In genomic region chrX:30308263-30309138, GRCh38 we compare ENCODE assay signal across 10 cellular contexts. TPM values are rescaled to one million over a fixed set of nuclear protein-coding genes. Genes with fewer than 3 reads are reported as not detected.
A peak's percentile ranks its signal among the peaks of the same experiment; 100 is the strongest.
DNase-seq lines count a peak whose midpoint lies in the region; ATAC-seq, FAIRE-seq and TF ChIP-seq lines count a peak whose summit lies in the region.
"Had no signal": no experiment of that assay in that cellular context is flagged by ENCODE, and none has a peak within 500 bp of the region (broad histone marks: within the 10 kb centered on the region; RNA-seq: fewer than 3 reads in every experiment).

No MANE protein-coding gene starts in this region.

- no peak for TF ChIP-seq POLR2A in transverse colon (IDR thresholded peaks at IDR 0.05)

- H3K4me1 Mint-ChIP-seq in mesothelial cell of epicardium: peaks cover 19% of the 10 kb centered on the region

- WGBS in transverse colon (ENCODE audit: low coverage in 1 of 2), 2 donors: 56% methylated on average over 53 of the region's 71 CpGs; no CpG with 5 or more reads in 1 of the 2 donors

- in situ Hi-C loops in Caki2 (cut with HindIII; ENCODE audit: low pct_unique_long_range_greater_than_20kb, low sequenced_read_pairs): no loop called here
- in situ Hi-C loops in brain microvascular endothelial cell (cut with HindIII; ENCODE audit: low pct_ligation_motif_present, low sequenced_read_pairs): no loop called here
- in situ Hi-C loops in transverse colon (cut with MboI; ENCODE audit: low pct_ligation_motif_present in 1 of 4, low pct_unique_long_range_greater_than_20kb in 1 of 4, low sequenced_read_pairs in 3 of 4): no loop called here

- TF ChIP-seq CTCF in brain microvascular endothelial cell (IDR thresholded peaks at IDR 0.05; ENCODE audit: low read depth, low read length, missing control alignments) (peak; percentile 48), mesothelial cell of epicardium (IDR thresholded peaks at IDR 0.05; ENCODE audit: unreplicated experiment) (peak; percentile 65), transverse colon (IDR thresholded peaks at IDR 0.05) (no peak)

- no peaks in the 10 kb centered on the region for H3K4me1 ChIP-seq in transverse colon

- DNase-seq in Caki2 (ENCODE audit: low read depth): peak; percentile 72
- DNase-seq in HTR-8/SVneo (ENCODE audit: insufficient read length, low spot score): no peak
- DNase-seq in brain microvascular endothelial cell: no peak
- peak in 1 of 2 experiments; percentile 47 for DNase-seq in mesothelial cell of epicardium (ENCODE audit: low spot score in 2 of 2, unreplicated experiment in 2 of 2)
- DNase-seq in GF-D8 (lab: John Stamatoyannopoulos, UW): no peak
- no peak for DNase-seq in stimulated activated CD4-positive, alpha-beta T cell treated with anti-CD3 and anti-CD28 coated beads, Interleukin-4, amount 100 ng/mL, for 4 hours
- DNase-seq in transverse colon: no peak
- DNase-seq: SHP77 had no signal

- peak; percentile 76 for FAIRE-seq in HTR-8/SVneo (lab: Jason Lieb, UNC)

- ATAC-seq in HG02870 (IDR thresholded peaks at IDR 0.05; ENCODE audit: unreplicated experiment): no peak

- no peak overlapping the region for H3K27ac Mint-ChIP-seq in mesothelial cell of epicardium
- H3K27ac Mint-ChIP-seq: dendritic cell treated with granulocyte-macrophage colony-stimulating factor and Interleukin-4, amounts not matched to agents 40 ng/mL and 50 ng/mL, for 4 days had no signal

- no peaks in the 10 kb centered on the region for H3K9me3 Mint-ChIP-seq in mesothelial cell of epicardium
- H3K9me3 Mint-ChIP-seq: dendritic cell treated with granulocyte-macrophage colony-stimulating factor and Interleukin-4, amounts not matched to agents 40 ng/mL and 50 ng/mL, for 4 days had no signal

- no peaks in the 10 kb centered on the region for H3K36me3 Mint-ChIP-seq in mesothelial cell of epicardium

- H3K4me3 ChIP-seq in brain microvascular endothelial cell (ENCODE audit: low read depth, low read length) (peak overlapping the region; percentile 41), transverse colon (no peak overlapping the region)

- TF ChIP-seq EP300 in transverse colon (IDR thresholded peaks at IDR 0.05; ENCODE audit: low read depth): no peak

- H3K27ac ChIP-seq in brain microvascular endothelial cell (no peak overlapping the region), transverse colon (no peak overlapping the region)

- H3K36me3 ChIP-seq in brain microvascular endothelial cell (replicated peaks): no peaks in the 10 kb centered on the region
- no peaks in the 10 kb centered on the region for H3K36me3 ChIP-seq in transverse colon

- peak overlapping the region; percentile 60 for H3K4me3 Mint-ChIP-seq in mesothelial cell of epicardium
- H3K4me3 Mint-ChIP-seq: dendritic cell treated with granulocyte-macrophage colony-stimulating factor and Interleukin-4, amounts not matched to agents 40 ng/mL and 50 ng/mL, for 4 days had no signal

- H3K27me3 Mint-ChIP-seq in mesothelial cell of epicardium (ENCODE audit: low read depth): peaks cover 19% of the 10 kb centered on the region

- no peaks in the 10 kb centered on the region for H3K9me3 ChIP-seq in transverse colon

- H3K27me3 ChIP-seq in brain microvascular endothelial cell (replicated peaks) (peaks cover 3% of the 10 kb centered on the region), transverse colon (peaks cover 23% of the 10 kb centered on the region)

- intact Hi-C loops in transverse colon (cut with DNase I; ENCODE audit: low total_unique reads): no loop called here

RNA-seq across cellular contexts. Expression of gene NR0B1, which starts 0.7 kb away (rescaled TPM):
- 181 and 189 TPM in 2 replicates for total RNA-seq in Caki2 (2014; rRNA removed; shearing (Covaris generic); ENCODE audit: low replicate concordance)
- total RNA-seq in mesothelial cell of epicardium (1.2 to 1.8 TPM (median 1.3 TPM) in 3 replicates), transverse colon (not detected)

Comparison
In these comparisons a context has a peak if more than half of its experiments do, and no peak if none do; other contexts are left out.
1. CTCF ChIP-seq: peak in brain microvascular endothelial cell (single experiment) and mesothelial cell of epicardium (single experiment); none in transverse colon (0 of 5).
2. RNA of gene NR0B1, which starts 0.7 kb away (total RNA-seq): 181 to 189 TPM in Caki2; 1.2 to 1.8 TPM in mesothelial cell of epicardium and not detected in transverse colon; every median in the first group is over 10 times any median in the second.